ENCODE assay signal across 17 cellular contexts in genomic region chr3:69338891-69339290, GRCh38.
"Had no signal": no experiment of that assay in that cellular context is flagged by ENCODE, and none has a peak within 500 bp of the region (broad histone marks: within the 10 kb centered on the region; RNA-seq: fewer than 3 reads in every experiment).

No MANE protein-coding gene starts in this region.

- H3K27me3 ChIP-seq: body of pancreas, esophagus squamous epithelium, hepatocyte, sigmoid colon, thyroid gland had no signal

- H3K36me3 Mint-ChIP-seq: activated CD8-positive, alpha-beta memory T cell treated with anti-CD3 and anti-CD28 coated beads, Interleukin-2, amount 10 ng/mL, durations not matched to agents 7 days and 5 days; memory B cell; stimulated activated naive B cell treated with anti-CD40 and anti-IgM and Interleukin-4, amounts not matched to agents 10 μg/mL and 1 μg/mL and 100 μg/mL, for 72 hours had no signal

- H3K27ac Mint-ChIP-seq: activated CD4-positive, alpha-beta memory T cell treated with anti-CD3 and anti-CD28 coated beads, Interleukin-2, amount 10 ng/mL, durations not matched to agents 7 days and 5 days; activated CD8-positive, alpha-beta memory T cell treated with anti-CD3 and anti-CD28 coated beads, Interleukin-2, amount 10 ng/mL, durations not matched to agents 7 days and 5 days; activated T-helper 2 cell treated with anti-CD3 and anti-CD28 coated beads, Interferon-gamma antibody, Interleukin-2, Interleukin-4, amounts not matched to agents 10 μg/mL and 5 μg/mL and 100 μg/mL, durations not matched to agents 14 hours and 24 hours and 36 hours; memory B cell; stimulated activated naive B cell treated with anti-CD40 and anti-IgM and Interleukin-4, amounts not matched to agents 10 μg/mL and 1 μg/mL and 100 μg/mL, for 72 hours had no signal

- H3K4me3 Mint-ChIP-seq: activated CD4-positive, alpha-beta memory T cell treated with anti-CD3 and anti-CD28 coated beads, Interleukin-2, amount 10 ng/mL, durations not matched to agents 7 days and 5 days; activated CD8-positive, alpha-beta memory T cell treated with anti-CD3 and anti-CD28 coated beads, Interleukin-2, amount 10 ng/mL, durations not matched to agents 7 days and 5 days; memory B cell; neural crest cell; stimulated activated naive B cell treated with anti-CD40 and anti-IgM and Interleukin-4, amounts not matched to agents 10 μg/mL and 1 μg/mL and 100 μg/mL, for 72 hours had no signal

- DNase-seq: activated CD4-positive, alpha-beta memory T cell treated with anti-CD3 and anti-CD28 coated beads, Interleukin-2, amount 10 ng/mL, durations not matched to agents 7 days and 5 days; activated CD4-positive, alpha-beta T cell treated with anti-CD3 and anti-CD28 coated beads for 48 hours; activated CD4-positive, CD25-positive, alpha-beta regulatory T cell; activated CD8-positive, alpha-beta memory T cell treated with anti-CD3 and anti-CD28 coated beads, Interleukin-2, amount 10 ng/mL, durations not matched to agents 7 days and 5 days; activated naive CD4-positive, alpha-beta T cell treated with Interleukin-2 at 50 U/mL for 16 hours; body of pancreas; esophagus squamous epithelium; psoas muscle; sigmoid colon; SK-N-SH; stimulated activated CD4-positive, alpha-beta T cell treated with anti-CD3 and anti-CD28 coated beads, Interleukin-4, amount 100 ng/mL, for 4 hours; stimulated activated naive B cell treated with anti-CD40 and anti-IgM and Interleukin-4, amounts not matched to agents 10 μg/mL and 1 μg/mL and 100 μg/mL, for 72 hours; thyroid gland had no signal

- H3K4me1 Mint-ChIP-seq: activated CD4-positive, alpha-beta memory T cell treated with anti-CD3 and anti-CD28 coated beads, Interleukin-2, amount 10 ng/mL, durations not matched to agents 7 days and 5 days; activated CD8-positive, alpha-beta memory T cell treated with anti-CD3 and anti-CD28 coated beads, Interleukin-2, amount 10 ng/mL, durations not matched to agents 7 days and 5 days; memory B cell; neural crest cell had no signal

- H3K4me1 ChIP-seq: body of pancreas, psoas muscle had no signal

- H3K9me3 ChIP-seq: body of pancreas, esophagus squamous epithelium, psoas muscle, sigmoid colon, SK-N-SH, thyroid gland had no signal

- H3K9me3 Mint-ChIP-seq: activated CD4-positive, alpha-beta memory T cell treated with anti-CD3 and anti-CD28 coated beads, Interleukin-2, amount 10 ng/mL, durations not matched to agents 7 days and 5 days had no signal

- H3K36me3 ChIP-seq: esophagus squamous epithelium, sigmoid colon, thyroid gland had no signal

- ATAC-seq: activated CD8-positive, alpha-beta memory T cell treated with anti-CD3 and anti-CD28 coated beads, Interleukin-2, amount 10 ng/mL, durations not matched to agents 7 days and 5 days; body of pancreas; psoas muscle; stimulated activated naive B cell treated with anti-CD40 and anti-IgM and Interleukin-4, amounts not matched to agents 10 μg/mL and 1 μg/mL and 100 μg/mL, for 72 hours had no signal

- H3K27ac ChIP-seq: body of pancreas, hepatocyte, psoas muscle, thyroid gland had no signal

- H3K4me3 ChIP-seq: body of pancreas, esophagus squamous epithelium, hepatocyte, psoas muscle, sigmoid colon, thyroid gland had no signal
